ENCODE assay signal across 21 cellular contexts in the genomic region with DNA sequence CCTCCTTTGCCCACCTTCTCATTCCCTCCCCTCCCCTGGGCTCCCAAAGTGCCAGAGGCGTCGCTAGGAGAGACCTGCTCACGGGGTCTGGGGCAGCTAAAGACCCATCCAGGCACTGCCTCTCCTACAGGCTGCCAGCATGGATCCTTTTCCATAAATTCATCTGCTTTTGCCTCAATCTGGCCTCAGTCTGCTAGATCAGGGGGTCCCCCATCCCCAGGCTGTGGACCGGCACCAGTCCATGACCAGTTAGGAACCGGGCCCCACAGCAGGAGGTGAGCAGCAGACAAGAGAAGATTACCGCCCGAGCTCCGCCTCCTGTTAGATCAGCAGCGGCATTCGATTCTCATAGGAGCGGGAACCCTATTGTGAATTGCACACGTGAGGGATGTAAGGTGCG. TPM values are rescaled to one million over a fixed set of nuclear protein-coding genes. Genes with fewer than 3 reads are reported as not detected.
DNase-seq lines count a peak whose midpoint lies in the region; ATAC-seq and TF ChIP-seq lines count a peak whose summit lies in the region.
"Had no signal": no experiment of that assay in that cellular context is flagged by ENCODE, and none has a peak within 500 bp of the region (broad histone marks: within the 10 kb centered on the region; RNA-seq: fewer than 3 reads in every experiment).

No MANE protein-coding gene starts in this region.

- no peak for TF ChIP-seq CTCF in sigmoid colon (IDR thresholded peaks at IDR 0.05)

- no peak overlapping the region for H3K4me3 Mint-ChIP-seq in memory B cell
- H3K4me3 Mint-ChIP-seq: GM23338 had no signal

- TF ChIP-seq EP300 in sigmoid colon (IDR thresholded peaks at IDR 0.05), result no peak

- ATAC-seq in memory B cell (ENCODE audit: low read depth) (no peak), GM21528 (IDR thresholded peaks at IDR 0.05; ENCODE audit: low FRiP score, unreplicated experiment) (no peak), GM19467 (IDR thresholded peaks at IDR 0.05; ENCODE audit: unreplicated experiment) (no peak)
- ATAC-seq: GM12878 had no signal

- H3K4me1 ChIP-seq in sigmoid colon, result peaks cover 0 to 8% (median 2%) of the 10 kb centered on the region in 4 donors

- H3K36me3 Mint-ChIP-seq in memory B cell, result peaks cover 8% of the 10 kb centered on the region

- no peak overlapping the region for H3K4me3 ChIP-seq in H7 (ENCODE audit: insufficient read depth, low read depth, low read length)
- H3K4me3 ChIP-seq in sigmoid colon, result no peak overlapping the region
- H3K4me3 ChIP-seq: GM12878, GM23338 had no signal

- H3K4me1 Mint-ChIP-seq in memory B cell, result no peaks in the 10 kb centered on the region

- intact Hi-C loops in sigmoid colon (cut with DNase I), result no loop called here

- H3K9me3 ChIP-seq in sigmoid colon, result no peaks in the 10 kb centered on the region

- TF ChIP-seq POLR2A in sigmoid colon (IDR thresholded peaks at IDR 0.05), result no peak

- H3K27me3 ChIP-seq in H7 (ENCODE audit: control insufficient read depth, insufficient read depth, low read length) (no peaks in the 10 kb centered on the region), sigmoid colon (no peaks in the 10 kb centered on the region)

- H3K36me3 ChIP-seq in H7 (replicated peaks; ENCODE audit: control insufficient read depth, insufficient read depth, low read length), result peaks cover 3% of the 10 kb centered on the region
- H3K36me3 ChIP-seq in sigmoid colon, result peaks cover 0 to 60% (median 13%) of the 10 kb centered on the region in 4 donors

- WGBS in sigmoid colon, 2 donors, result 95% methylated on average over 13 of the region's 13 CpGs

- H3K27ac ChIP-seq in sigmoid colon, result no peak overlapping the region

- H3K27me3 Mint-ChIP-seq in memory B cell, result no peaks in the 10 kb centered on the region

- H3K9me3 Mint-ChIP-seq in memory B cell, result no peaks in the 10 kb centered on the region
- H3K9me3 Mint-ChIP-seq: GM23338 had no signal

- peak; percentile 30 for DNase-seq in activated effector memory CD4-positive, alpha-beta T cell treated with anti-CD3 and anti-CD28 coated beads, Interleukin-2, amount 50 U/mL, for 16 hours
- no peak for DNase-seq in activated effector memory CD4-positive, alpha-beta T cell treated with Interleukin-2 at 50 U/mL for 16 hours
- DNase-seq in H7, result peak; percentile 38
- DNase-seq in memory B cell (ENCODE audit: low spot score in 2 of 2), result no peak
- DNase-seq in sigmoid colon, result peak; percentile 40
- DNase-seq in stimulated activated CD4-positive, alpha-beta T cell treated with anti-CD3 and anti-CD28 coated beads, Interleukin-4, amount 100 ng/mL, for 4 hours, result no peak
- DNase-seq: DND-41; GDM1; KBM-7; NCI-H1417 treated with DMSO at 0.1 percent for 48 hours; NCI-H1930; NCI-H2171; NCI-H446; NK-92 treated with Interleukin-12 subunit alpha and Interleukin-12 subunit beta, amount 100 ng/mL, for 24 hours had no signal

- peak overlapping the region; percentile 35 for H3K27ac Mint-ChIP-seq in memory B cell
- H3K27ac Mint-ChIP-seq: GM23338 had no signal

RNA-seq across cellular contexts. Expression of a gene that starts 12.3 kb away (rescaled TPM):
- 12.3 and 13.9 TPM in 2 replicates for total RNA-seq in H7 (2014; rRNA removed; shearing (Covaris generic))
- 10 to 100 TPM; 19.3 to 42.9 (median 21.0) TPM for total RNA-seq in sigmoid colon
- polyA plus RNA-seq in sigmoid colon, result 10 to 100 TPM; 12.0 to 25.7 (median 16.2) TPM

RNA-seq across cellular contexts. Expression of a gene that starts 21.9 kb away (rescaled TPM):
- 220 and 292 TPM in 2 replicates for total RNA-seq in H7 (2014; rRNA removed; shearing (Covaris generic))
- 10 to 100 TPM in 3 of 4 donors, 1 to 10 TPM in 1; 7.7 to 56.8 (median 31.1) TPM for total RNA-seq in sigmoid colon
- polyA plus RNA-seq in sigmoid colon, result 10 to 100 TPM; 12.0 to 18.8 (median 14.8) TPM

RNA-seq across cellular contexts. Expression of a gene that starts 41.0 kb away (rescaled TPM):
- total RNA-seq in H7 (2014; rRNA removed; shearing (Covaris generic)), result 36.7 and 42.8 TPM in 2 replicates
- total RNA-seq in sigmoid colon, result not detected
- not detected for polyA plus RNA-seq in sigmoid colon
- total RNA-seq: A172, OCI-LY7, RPMI7951 had no signal
- polyA plus RNA-seq: GM12878 had no signal

Comparison
In these comparisons a context has a peak if more than half of its experiments do, and no peak if none do; other contexts are left out.
1. DNase-seq: peak in activated effector memory CD4-positive, alpha-beta T cell treated with anti-CD3 and anti-CD28 coated beads, Interleukin-2, amount 50 U/mL, for 16 hours (single experiment), H7 (single experiment) and sigmoid colon (single experiment); none in activated effector memory CD4-positive, alpha-beta T cell treated with Interleukin-2 at 50 U/mL for 16 hours (single experiment), memory B cell (0 of 2) and stimulated activated CD4-positive, alpha-beta T cell treated with anti-CD3 and anti-CD28 coated beads, Interleukin-4, amount 100 ng/mL, for 4 hours (0 of 2).
2. RNA of a gene that starts 41.0 kb away (total RNA-seq): 36.7 to 42.8 TPM in H7; not detected in sigmoid colon; every median in the first group is over 10 times any median in the second.